14 cellular contexts compared by ENCODE assay signal in genomic region chr13:77388944-77389616, GRCh38.
DNase-seq lines count a peak whose midpoint lies in the region; ATAC-seq and TF ChIP-seq lines count a peak whose summit lies in the region.
"Had no signal": no experiment of that assay in that cellular context is flagged by ENCODE, and none has a peak within 500 bp of the region (broad histone marks: within the 10 kb centered on the region; RNA-seq: fewer than 3 reads in every experiment).

No MANE protein-coding gene starts in this region.

- no peak for TF ChIP-seq POLR2A in GM18505 (IDR thresholded peaks at IDR 0.05; ENCODE audit: borderline replicate concordance, extremely low read depth, insufficient read depth, insufficient read length)

- DNase-seq in inferior parietal cortex (ENCODE audit: extremely low spot score) (peak; percentile 22), HuH-7 (ENCODE audit: low spot score) (no peak), NCI-H69 (lab: John Stamatoyannopoulos, UW) (no peak)
- DNase-seq: activated effector memory CD4-positive, alpha-beta T cell treated with Interleukin-2 at 50 U/mL for 16 hours; HCEC 1CT; NCI-H1092 treated with DMSO at 0.1 percent for 48 hours; NCI-H2227 treated with DMSO at 0.1 percent for 48 hours; nephron progenitor cell had no signal

- peak; percentile 24 for ATAC-seq in GM18505 (IDR thresholded peaks at IDR 0.05; ENCODE audit: unreplicated experiment)
- peak; percentile 12 for ATAC-seq in GM19351 (IDR thresholded peaks at IDR 0.05; ENCODE audit: unreplicated experiment)
- peak; percentile 16 for ATAC-seq in HG03280 (IDR thresholded peaks at IDR 0.05; ENCODE audit: unreplicated experiment)
- no peak for ATAC-seq in GM18873 (IDR thresholded peaks at IDR 0.05; ENCODE audit: low FRiP score, unreplicated experiment)
- ATAC-seq in GM18858 (IDR thresholded peaks at IDR 0.05; ENCODE audit: unreplicated experiment): no peak
- ATAC-seq: sciatic nerve had no signal

Comparison
In these comparisons a context has a peak if more than half of its experiments do, and no peak if none do; other contexts are left out.
1. ATAC-seq: peak in GM18505 (single experiment), GM19351 (single experiment) and HG03280 (single experiment); none in GM18873 (single experiment) and GM18858 (single experiment).